Comparison of ENCODE assay signal across 1 cellular context in the genomic region with DNA sequence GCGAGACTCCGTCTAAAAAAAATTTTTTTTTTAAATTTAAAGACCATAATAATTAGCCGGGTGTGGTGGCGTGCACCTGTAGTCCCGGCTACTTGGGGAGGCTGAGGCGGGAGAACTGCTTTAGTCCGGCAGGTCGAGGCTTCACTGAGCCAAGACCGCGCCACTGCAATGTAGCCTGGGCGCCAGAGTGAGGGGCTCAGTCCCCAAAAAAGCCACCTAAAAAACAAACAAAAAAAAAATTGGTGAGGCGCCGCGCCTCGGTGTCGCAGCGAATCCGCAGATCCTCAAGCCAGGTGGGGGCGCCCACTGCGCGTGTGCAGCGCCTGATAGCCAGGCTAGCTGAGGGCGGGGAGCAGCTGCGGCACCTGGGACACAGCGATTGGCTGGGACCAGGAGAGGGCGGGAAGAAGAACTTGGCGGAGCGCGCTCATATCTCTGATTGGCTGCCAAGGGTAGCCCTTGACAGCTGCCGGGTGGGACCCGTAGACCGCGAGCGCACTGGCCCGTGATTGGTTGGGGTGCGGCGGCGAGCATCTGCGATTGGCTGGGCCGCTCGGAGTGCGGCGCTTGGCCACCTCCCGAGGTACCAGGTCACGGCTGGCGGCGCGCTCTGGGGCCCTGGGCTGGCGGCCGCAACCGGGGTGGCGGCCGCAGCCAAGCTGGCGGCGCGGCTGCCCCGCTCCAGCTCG.
TF ChIP-seq lines count a peak whose summit lies in the region.

No MANE protein-coding gene starts in this region.

TF ChIP-seq in GM23338, 12 proteins besides CTCF, POLR2A, EP300 and RAD21:
- TF ChIP-seq CREB1 (CRISPR knock-in tag; IDR thresholded peaks at IDR 0.05; ENCODE audit: low read depth) (peak; percentile 20; the same call in 1 of the 2 replicates), ZNF331 (CRISPR knock-in tag; IDR thresholded peaks at IDR 0.05; ENCODE audit: low read depth) (no peak), POLR2AphosphoS5 (IDR thresholded peaks at IDR 0.05; ENCODE audit: low read depth) (peak; percentile 29; the same call in 1 of the 2 replicates)
TF ChIP-seq in GM23338: peak in this region for 2.
